Comparison of ENCODE assay signal across 22 cellular contexts in genomic region chr4:30264465-30264864, GRCh38.
"Had no signal": no experiment of that assay in that cellular context is flagged by ENCODE, and none has a peak within 500 bp of the region (broad histone marks: within the 10 kb centered on the region; RNA-seq: fewer than 3 reads in every experiment).

No MANE protein-coding gene starts in this region.

- H2AFZ ChIP-seq: parathyroid adenoma had no signal

- FAIRE-seq: islet of Langerhans had no signal

- H3K36me3 ChIP-seq: left ventricle myocardium inferior, right atrium auricular region, right lobe of liver, tibial nerve had no signal

- H3K9ac ChIP-seq: parathyroid adenoma had no signal

- H3K79me2 ChIP-seq: parathyroid adenoma had no signal

- H3K4me1 ChIP-seq: left ventricle myocardium inferior, parathyroid adenoma, right atrium auricular region, right lobe of liver, tibial nerve had no signal

- H3K27ac ChIP-seq: left ventricle myocardium inferior, parathyroid adenoma, right atrium auricular region, right lobe of liver, tibial nerve had no signal

- H3K4me2 ChIP-seq: smooth muscle cell had no signal

- H3K27me3 ChIP-seq: right atrium auricular region, right lobe of liver, tibial nerve had no signal

- H3K9me3 ChIP-seq: right atrium auricular region, right lobe of liver, tibial nerve had no signal

- ATAC-seq: mucosa of descending colon; naive thymus-derived CD4-positive, alpha-beta T cell; natural killer cell treated with Interleukin-12 subunit alpha and Interleukin-12 subunit beta and Interleukin-15 and Interleukin-18, amount 100 ng/mL, for 72 hours; right lobe of liver; stimulated activated memory B cell treated with anti-CD40 and anti-IgM and Interleukin-4, amounts not matched to agents 10 μg/mL and 1 μg/mL and 100 μg/mL, for 72 hours; stimulated activated naive CD8-positive, alpha-beta T cell treated with anti-CD3 and anti-CD28 coated beads, Interleukin-15, amount 100 ng/mL, for 72 hours had no signal

- DNase-seq: hippocampal formation; immature natural killer cell; left ventricle myocardium inferior; midbrain; mucosa of descending colon; naive thymus-derived CD4-positive, alpha-beta T cell; nucleus accumbens; right lobe of liver; stimulated activated CD4-positive, alpha-beta T cell treated with anti-CD3 and anti-CD28 coated beads, Interleukin-1b, Interleukin-23, amount 100 ng/mL, for 48 hours; stimulated activated CD4-positive, alpha-beta T cell treated with anti-CD3 and anti-CD28 coated beads, Interleukin-2, amount 100 ng/mL, for 48 hours; stimulated activated CD4-positive, alpha-beta T cell treated with anti-CD3 and anti-CD28 coated beads, Interleukin-4, amount 100 ng/mL, for 4 hours; stimulated activated CD8-positive, alpha-beta memory T cell treated with anti-CD3 and anti-CD28 coated beads, Interleukin-4, amount 100 ng/mL, for 48 hours; stimulated activated naive CD4-positive, alpha-beta T cell treated with Interleukin-2 at 50 U/mL for 16 hours; stimulated activated naive CD8-positive, alpha-beta T cell treated with anti-CD3 and anti-CD28 coated beads, Interleukin-15, amount 100 ng/mL, for 72 hours; substantia nigra had no signal

- H3K4me3 ChIP-seq: left ventricle myocardium inferior, mucosa of descending colon, right atrium auricular region, right lobe of liver, smooth muscle cell, tibial nerve had no signal
